Comparison of ENCODE assay signal across 8 cellular contexts in genomic region chr6:80633412-80633811, GRCh38.
"Had no signal": no experiment of that assay in that cellular context is flagged by ENCODE, and none has a peak within 500 bp of the region (broad histone marks: within the 10 kb centered on the region; RNA-seq: fewer than 3 reads in every experiment).

No MANE protein-coding gene starts in this region.

- H3K9ac ChIP-seq: GM23248 had no signal

- H3K4me1 ChIP-seq: HAP-1 had no signal

- H3K9me3 ChIP-seq: HAP-1 had no signal

- ATAC-seq: HCT116 had no signal

- DNase-seq: GM23248, GOT3, H7, HFFc6, KG1 had no signal

- H2AFZ ChIP-seq: GM23248 had no signal

- H3K4me3 ChIP-seq: GM23248, HAP-1 had no signal

- H3K36me3 ChIP-seq: HAP-1 had no signal

- H3K27ac ChIP-seq: GM23248, HL-60 had no signal
